ENCODE assay signal across 16 cellular contexts in the genomic region with DNA sequence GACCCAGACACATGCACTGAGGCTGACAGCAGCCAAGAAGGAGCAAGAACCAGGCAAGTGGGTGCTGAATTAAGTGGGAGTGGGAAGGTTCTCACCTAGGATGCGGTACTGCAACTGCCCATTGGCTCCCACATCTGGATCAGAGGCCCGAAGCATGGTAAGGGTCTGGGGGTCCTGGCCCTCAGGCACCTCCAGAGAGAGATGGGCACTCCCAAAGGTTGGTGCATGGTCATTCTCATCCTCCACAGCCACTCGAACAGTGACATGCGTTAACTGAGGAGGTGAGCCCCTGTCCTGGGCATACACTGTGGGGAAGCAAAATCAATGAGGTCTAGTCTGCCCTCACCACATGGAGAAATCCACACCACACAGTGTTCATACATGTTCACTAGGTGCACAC. TPM values are rescaled to one million over a fixed set of nuclear protein-coding genes. Genes with fewer than 3 reads are reported as not detected.
DNase-seq lines count a peak whose midpoint lies in the region; ATAC-seq lines count a peak whose summit lies in the region.
"Had no signal": no experiment of that assay in that cellular context is flagged by ENCODE, and none has a peak within 500 bp of the region (broad histone marks: within the 10 kb centered on the region; RNA-seq: fewer than 3 reads in every experiment).

No MANE protein-coding gene starts in this region.

- H3K9me3 Mint-ChIP-seq in T-helper 1 cell treated with Interleukin-12 subunit alpha and Interleukin-12 subunit beta and Interleukin-4 antibody, amounts not matched to agents 30 μg/mL and 1 μg/mL, for 36 hours: no peaks in the 10 kb centered on the region
- H3K9me3 Mint-ChIP-seq in CD4-positive, CD25-positive, alpha-beta regulatory T cell: no peaks in the 10 kb centered on the region
- no peaks in the 10 kb centered on the region for H3K9me3 Mint-ChIP-seq in activated T-helper 17 cell treated with anti-CD3 and anti-CD28 coated beads, Interleukin-2, amount 50 U/mL, for 72 hours
- H3K9me3 Mint-ChIP-seq in naive thymus-derived CD4-positive, alpha-beta T cell: peaks cover 0 to 1% (median 0%) of the 10 kb centered on the region in 11 donors
- H3K9me3 Mint-ChIP-seq: CD8-positive, alpha-beta memory T cell had no signal

- POLR2A ChIA-PET in naive thymus-derived CD4-positive, alpha-beta T cell (lab: Charles Lee): interaction anchor here (1.9 to 3.5 kb wide), 2 partner anchors 15 to 16 kb away, joined by 6 to 20 read pairs; a partner anchor contains a TSS

- no peak overlapping the region for H3K4me3 Mint-ChIP-seq in T-helper 1 cell treated with Interleukin-12 subunit alpha and Interleukin-12 subunit beta and Interleukin-4 antibody, amounts not matched to agents 30 μg/mL and 1 μg/mL, for 36 hours
- H3K4me3 Mint-ChIP-seq in CD4-positive, CD25-positive, alpha-beta regulatory T cell: no peak overlapping the region
- no peak overlapping the region for H3K4me3 Mint-ChIP-seq in activated T-helper 17 cell treated with anti-CD3 and anti-CD28 coated beads, Interleukin-2, amount 50 U/mL, for 72 hours
- H3K4me3 Mint-ChIP-seq in naive thymus-derived CD4-positive, alpha-beta T cell: no peak overlapping the region
- H3K4me3 Mint-ChIP-seq: CD14-positive monocyte had no signal

- peaks cover 10% of the 10 kb centered on the region for H3K4me1 Mint-ChIP-seq in T-helper 1 cell treated with Interleukin-12 subunit alpha and Interleukin-12 subunit beta and Interleukin-4 antibody, amounts not matched to agents 30 μg/mL and 1 μg/mL, for 36 hours (ENCODE audit: low read depth)
- peaks cover 4 to 26% (median 13%) of the 10 kb centered on the region in 4 donors for H3K4me1 Mint-ChIP-seq in CD4-positive, CD25-positive, alpha-beta regulatory T cell
- H3K4me1 Mint-ChIP-seq in activated T-helper 17 cell treated with anti-CD3 and anti-CD28 coated beads, Interleukin-2, amount 50 U/mL, for 72 hours: peaks cover 6% of the 10 kb centered on the region
- H3K4me1 Mint-ChIP-seq in naive thymus-derived CD4-positive, alpha-beta T cell: peaks cover 11 to 29% (median 19%) of the 10 kb centered on the region in 7 donors

- no peak for ATAC-seq in CD4-positive, CD25-positive, alpha-beta regulatory T cell (ENCODE audit: low read depth in 2 of 2)
- no peak for ATAC-seq in activated T-helper 17 cell treated with anti-CD3 and anti-CD28 coated beads, Interleukin-2, amount 50 U/mL, for 72 hours (replicated peaks)
- no peak for ATAC-seq in naive thymus-derived CD4-positive, alpha-beta T cell
- ATAC-seq in HG03432 (IDR thresholded peaks at IDR 0.05; ENCODE audit: unreplicated experiment) (no peak), GM18867 (IDR thresholded peaks at IDR 0.05; ENCODE audit: unreplicated experiment) (no peak)

- H3K36me3 Mint-ChIP-seq in T-helper 1 cell treated with Interleukin-12 subunit alpha and Interleukin-12 subunit beta and Interleukin-4 antibody, amounts not matched to agents 30 μg/mL and 1 μg/mL, for 36 hours (ENCODE audit: low read depth): no peaks in the 10 kb centered on the region
- H3K36me3 Mint-ChIP-seq in CD4-positive, CD25-positive, alpha-beta regulatory T cell: peaks cover 11% of the 10 kb centered on the region
- no peaks in the 10 kb centered on the region for H3K36me3 Mint-ChIP-seq in activated T-helper 17 cell treated with anti-CD3 and anti-CD28 coated beads, Interleukin-2, amount 50 U/mL, for 72 hours (ENCODE audit: low read depth)
- peaks cover 0 to 49% (median 19%) of the 10 kb centered on the region in 5 donors for H3K36me3 Mint-ChIP-seq in naive thymus-derived CD4-positive, alpha-beta T cell
- H3K36me3 Mint-ChIP-seq: CD14-positive monocyte had no signal

- H3K4me1 ChIP-seq in CD4-positive, CD25-positive, alpha-beta regulatory T cell (ENCODE audit: control insufficient read depth, insufficient read depth, low read length, poor library complexity, severe bottlenecking): peaks cover 9% of the 10 kb centered on the region
- H3K4me1 ChIP-seq in naive thymus-derived CD4-positive, alpha-beta T cell (ENCODE audit: control insufficient read depth in 2 of 2, insufficient read depth in 2 of 2, low read length in 2 of 2): peaks cover 8% of the 10 kb centered on the region in 2 donors

- DNase-seq in T-helper 1 cell (no peak), putamen (ENCODE audit: low spot score) (no peak)
- no peak for DNase-seq in CD4-positive, CD25-positive, alpha-beta regulatory T cell
- DNase-seq in naive thymus-derived CD4-positive, alpha-beta T cell: no peak
- DNase-seq: CD8-positive, alpha-beta memory T cell; DMS53; GF-D8; GM23248; H7; IMR-90 had no signal

- H3K4me3 ChIP-seq in CD4-positive, CD25-positive, alpha-beta regulatory T cell (ENCODE audit: low read depth, low read length): no peak overlapping the region
- no peak overlapping the region for H3K4me3 ChIP-seq in naive thymus-derived CD4-positive, alpha-beta T cell (ENCODE audit: low read length)
- H3K4me3 ChIP-seq: GM23248 had no signal

- no peaks in the 10 kb centered on the region for H3K27me3 Mint-ChIP-seq in T-helper 1 cell treated with Interleukin-12 subunit alpha and Interleukin-12 subunit beta and Interleukin-4 antibody, amounts not matched to agents 30 μg/mL and 1 μg/mL, for 36 hours (ENCODE audit: low read depth)
- H3K27me3 Mint-ChIP-seq in CD4-positive, CD25-positive, alpha-beta regulatory T cell: no peaks in the 10 kb centered on the region
- no peaks in the 10 kb centered on the region for H3K27me3 Mint-ChIP-seq in activated T-helper 17 cell treated with anti-CD3 and anti-CD28 coated beads, Interleukin-2, amount 50 U/mL, for 72 hours
- no peaks in the 10 kb centered on the region for H3K27me3 Mint-ChIP-seq in naive thymus-derived CD4-positive, alpha-beta T cell

- peak overlapping the region; percentile 56 for H3K27ac Mint-ChIP-seq in T-helper 1 cell treated with Interleukin-12 subunit alpha and Interleukin-12 subunit beta and Interleukin-4 antibody, amounts not matched to agents 30 μg/mL and 1 μg/mL, for 36 hours
- peak overlapping the region in 2 of 3 donors; percentile 26 to 43 for H3K27ac Mint-ChIP-seq in CD4-positive, CD25-positive, alpha-beta regulatory T cell
- H3K27ac Mint-ChIP-seq in activated T-helper 17 cell treated with anti-CD3 and anti-CD28 coated beads, Interleukin-2, amount 50 U/mL, for 72 hours: peak overlapping the region; percentile 74
- H3K27ac Mint-ChIP-seq in naive thymus-derived CD4-positive, alpha-beta T cell: peak overlapping the region in 7 of 9 donors; percentile 4 to 84 (median 78)

- CTCF ChIA-PET in naive thymus-derived CD4-positive, alpha-beta T cell (lab: Charles Lee): interaction anchor here (1.3 kb wide), 1 partner anchor 11 kb away, joined by 4 read pairs; no protein-coding TSS in a partner anchor

- intact Hi-C loops in naive thymus-derived CD4-positive, alpha-beta T cell (cut with micrococcal nuclease): no loop called here

- no peak overlapping the region for H3K27ac ChIP-seq in CD4-positive, CD25-positive, alpha-beta regulatory T cell (ENCODE audit: insufficient read depth, low read length, poor library complexity, severe bottlenecking)
- H3K27ac ChIP-seq in naive thymus-derived CD4-positive, alpha-beta T cell (ENCODE audit: low read depth, low read length): peak overlapping the region; percentile 55
- H3K27ac ChIP-seq: 22Rv1, GM23248 had no signal

- no peaks in the 10 kb centered on the region for H3K27me3 ChIP-seq in CD4-positive, CD25-positive, alpha-beta regulatory T cell (ENCODE audit: control insufficient read depth, insufficient read depth, low read length)
- no peaks in the 10 kb centered on the region for H3K27me3 ChIP-seq in naive thymus-derived CD4-positive, alpha-beta T cell (ENCODE audit: control insufficient read depth in 2 of 2, insufficient read depth in 2 of 2, low read length in 2 of 2)

- no peaks in the 10 kb centered on the region for H3K36me3 ChIP-seq in CD4-positive, CD25-positive, alpha-beta regulatory T cell (ENCODE audit: control insufficient read depth, insufficient read depth, low read length)
- H3K36me3 ChIP-seq in naive thymus-derived CD4-positive, alpha-beta T cell (ENCODE audit: control insufficient read depth in 2 of 3, insufficient read depth in 3 of 3, low read length in 3 of 3): peaks cover 0 to 69% (median 0%) of the 10 kb centered on the region in 3 experiments

- no peaks in the 10 kb centered on the region for H3K9me3 ChIP-seq in CD4-positive, CD25-positive, alpha-beta regulatory T cell (ENCODE audit: control insufficient read depth in 2 of 2, low read length in 2 of 2)
- H3K9me3 ChIP-seq in naive thymus-derived CD4-positive, alpha-beta T cell (ENCODE audit: control insufficient read depth in 2 of 3, low read length in 3 of 3): no peaks in the 10 kb centered on the region

RNA-seq across cellular contexts. Expression of a gene that starts 9.3 kb away (rescaled TPM):
- 100 TPM for total RNA-seq in CD4-positive, CD25-positive, alpha-beta regulatory T cell
- polyA plus RNA-seq in CD4-positive, CD25-positive, alpha-beta regulatory T cell: 100 to 1,000 TPM; 135 to 165 (median 137) TPM
- 100 to 1,000 TPM in 1 of 2 donors, 10 to 100 TPM in 1; 75.7 to 172 TPM for total RNA-seq in activated T-helper 17 cell treated with anti-CD3 and anti-CD28 coated beads, Interleukin-2, amount 50 U/mL, for 72 hours
- total RNA-seq in naive thymus-derived CD4-positive, alpha-beta T cell: 100 to 1,000 TPM in 3 of 5 experiments, 10 to 100 TPM in 2; 49.9 to 160 (median 134) TPM
- polyA plus RNA-seq in naive thymus-derived CD4-positive, alpha-beta T cell: 100 to 1,000 TPM in 1 of 2 donors, 10 to 100 TPM in 1; 91.6 to 116 TPM

RNA-seq across cellular contexts. Expression of a gene that starts 16.5 kb away (rescaled TPM):
- total RNA-seq in CD4-positive, CD25-positive, alpha-beta regulatory T cell: 125 TPM
- polyA plus RNA-seq in CD4-positive, CD25-positive, alpha-beta regulatory T cell: 100 to 1,000 TPM; 254 to 386 (median 265) TPM
- total RNA-seq in activated T-helper 17 cell treated with anti-CD3 and anti-CD28 coated beads, Interleukin-2, amount 50 U/mL, for 72 hours: 100 to 1,000 TPM in 1 of 2 donors, 10 to 100 TPM in 1; 82.2 to 106 TPM
- 100 to 1,000 TPM; 116 to 135 (median 128) TPM for total RNA-seq in naive thymus-derived CD4-positive, alpha-beta T cell
- polyA plus RNA-seq in naive thymus-derived CD4-positive, alpha-beta T cell: 100 to 1,000 TPM; 210 to 247 TPM

RNA-seq across cellular contexts. Expression of a gene that starts 25.0 kb away (rescaled TPM):
- total RNA-seq in CD4-positive, CD25-positive, alpha-beta regulatory T cell: 62.9 TPM
- polyA plus RNA-seq in CD4-positive, CD25-positive, alpha-beta regulatory T cell: 100 to 1,000 TPM in 2 of 4 donors, 10 to 100 TPM in 2; 92.8 to 141 (median 115) TPM
- 100 to 1,000 TPM in 1 of 2 donors, 10 to 100 TPM in 1; 85.0 to 113 TPM for total RNA-seq in activated T-helper 17 cell treated with anti-CD3 and anti-CD28 coated beads, Interleukin-2, amount 50 U/mL, for 72 hours
- 100 to 1,000 TPM in 1 of 5 experiments, 10 to 100 TPM in 4; 34.4 to 165 (median 89.6) TPM for total RNA-seq in naive thymus-derived CD4-positive, alpha-beta T cell
- 10 to 100 TPM; 67.8 to 79.7 TPM for polyA plus RNA-seq in naive thymus-derived CD4-positive, alpha-beta T cell

RNA-seq across cellular contexts. Expression of a gene that starts 25.1 kb away (rescaled TPM):
- 21.0 TPM for total RNA-seq in CD4-positive, CD25-positive, alpha-beta regulatory T cell
- 10 to 100 TPM; 22.5 to 30.9 (median 25.7) TPM for polyA plus RNA-seq in CD4-positive, CD25-positive, alpha-beta regulatory T cell
- 10 to 100 TPM; 27.2 to 31.9 TPM for total RNA-seq in activated T-helper 17 cell treated with anti-CD3 and anti-CD28 coated beads, Interleukin-2, amount 50 U/mL, for 72 hours
- 10 to 100 TPM; 21.4 to 37.9 (median 27.9) TPM for total RNA-seq in naive thymus-derived CD4-positive, alpha-beta T cell
- polyA plus RNA-seq in naive thymus-derived CD4-positive, alpha-beta T cell: 10 to 100 TPM; 17.2 to 29.1 TPM

RNA-seq across cellular contexts. Expression of a gene that starts 27.1 kb away (rescaled TPM):
- 2.4 TPM for total RNA-seq in CD4-positive, CD25-positive, alpha-beta regulatory T cell
- 1 to 10 TPM in 2 of 4 donors, under 1 TPM in 2; 0.49 to 1.6 (median 1.0) TPM for polyA plus RNA-seq in CD4-positive, CD25-positive, alpha-beta regulatory T cell
- 1 to 10 TPM in 1 of 2 donors, under 1 TPM in 1; 0.26 to 1.5 TPM for total RNA-seq in activated T-helper 17 cell treated with anti-CD3 and anti-CD28 coated beads, Interleukin-2, amount 50 U/mL, for 72 hours
- 10 to 100 TPM in 3 of 5 experiments, 1 to 10 TPM in 1, under 1 TPM in 1; 0.48 to 12.5 (median 10.9) TPM for total RNA-seq in naive thymus-derived CD4-positive, alpha-beta T cell
- 1 to 10 TPM; 2.7 to 4.8 TPM for polyA plus RNA-seq in naive thymus-derived CD4-positive, alpha-beta T cell
